ENCODE assay signal across 13 cellular contexts in genomic region chr2:187642498-187642897, GRCh38.
A peak's percentile ranks its signal among the peaks of the same experiment; 100 is the strongest.
DNase-seq lines count a peak whose midpoint lies in the region; TF ChIP-seq lines count a peak whose summit lies in the region.
"Had no signal": no experiment of that assay in that cellular context is flagged by ENCODE, and none has a peak within 500 bp of the region (broad histone marks: within the 10 kb centered on the region; RNA-seq: fewer than 3 reads in every experiment).

No MANE protein-coding gene starts in this region.

- no peaks in the 10 kb centered on the region for H3K27me3 ChIP-seq in adipocyte (replicated peaks; ENCODE audit: control insufficient read depth, insufficient read depth, low read length)
- H3K27me3 ChIP-seq in osteoblast (ENCODE audit: insufficient read depth, low read length): no peaks in the 10 kb centered on the region
- H3K27me3 ChIP-seq: BLaER1 treated with 17β-estradiol and CSF1 and Interleukin-3, amounts not matched to agents 10 nM and 100 nM had no signal

- no peak overlapping the region for H3K4me3 ChIP-seq in LNCaP clone FGC (ENCODE audit: low read depth, low read length)
- no peak overlapping the region for H3K4me3 ChIP-seq in adipocyte (ENCODE audit: low read length)
- H3K4me3 ChIP-seq in osteoblast (ENCODE audit: insufficient read depth, low read length): no peak overlapping the region
- H3K4me3 ChIP-seq: BLaER1 treated with 17β-estradiol and CSF1 and Interleukin-3, amounts not matched to agents 10 nM and 100 nM; GM23338 had no signal

- H3K9me3 ChIP-seq in adipocyte (ENCODE audit: control insufficient read depth, low read length) (peaks cover 8% of the 10 kb centered on the region), osteoblast (ENCODE audit: low read depth, low read length) (no peaks in the 10 kb centered on the region)

- no peak overlapping the region for H3K9ac ChIP-seq in adipocyte (ENCODE audit: low read length)
- H3K9ac ChIP-seq: BLaER1 treated with 17β-estradiol and CSF1 and Interleukin-3, amounts not matched to agents 10 nM and 100 nM had no signal

- no peaks in the 10 kb centered on the region for H3K36me3 Mint-ChIP-seq in HFFc6 (ENCODE audit: low read depth)
- H3K36me3 Mint-ChIP-seq: CD8-positive, alpha-beta T cell had no signal

- no peak overlapping the region for H3K27ac ChIP-seq in osteoblast (ENCODE audit: low read depth, low read length)
- H3K27ac ChIP-seq: BLaER1 treated with 17β-estradiol and CSF1 and Interleukin-3, amounts not matched to agents 10 nM and 100 nM had no signal

- peaks cover 54% of the 10 kb centered on the region for H3K4me1 Mint-ChIP-seq in HFFc6 (ENCODE audit: low read depth)
- H3K4me1 Mint-ChIP-seq: B cell, GM23338 had no signal

- no peak overlapping the region for H3K27ac Mint-ChIP-seq in HFFc6
- H3K27ac Mint-ChIP-seq: B cell; CD8-positive, alpha-beta T cell; GM23338 had no signal

- H2AFZ ChIP-seq in osteoblast (ENCODE audit: low read length): no peak overlapping the region
- H2AFZ ChIP-seq: GM23338 had no signal

- H3K27me3 Mint-ChIP-seq in HFFc6 (ENCODE audit: insufficient read depth): no peaks in the 10 kb centered on the region
- H3K27me3 Mint-ChIP-seq: B cell had no signal

- no peaks in the 10 kb centered on the region for H3K9me3 Mint-ChIP-seq in HFFc6
- H3K9me3 Mint-ChIP-seq: CD8-positive, alpha-beta T cell had no signal

- no peak overlapping the region for H3K4me3 Mint-ChIP-seq in HFFc6
- H3K4me3 Mint-ChIP-seq: B cell; CD8-positive, alpha-beta T cell; GM23338 had no signal

- H3K4me1 ChIP-seq in adipocyte (ENCODE audit: control insufficient read depth, insufficient read depth, low read length): no peaks in the 10 kb centered on the region
- no peaks in the 10 kb centered on the region for H3K4me1 ChIP-seq in osteoblast (ENCODE audit: insufficient read depth, low read length)
- H3K4me1 ChIP-seq: BLaER1 treated with 17β-estradiol and CSF1 and Interleukin-3, amounts not matched to agents 10 nM and 100 nM had no signal

- no peaks in the 10 kb centered on the region for H3K36me3 ChIP-seq in adipocyte (ENCODE audit: control insufficient read depth, insufficient read depth, low read length, severe bottlenecking)
- no peaks in the 10 kb centered on the region for H3K36me3 ChIP-seq in osteoblast (ENCODE audit: insufficient read depth, low read length)
- H3K36me3 ChIP-seq: BLaER1 treated with 17β-estradiol and CSF1 and Interleukin-3, amounts not matched to agents 10 nM and 100 nM had no signal

- DNase-seq in HFFc6 (peak; percentile 35), LNCaP clone FGC (ENCODE audit: low read depth) (peak; percentile 48), adipocyte (ENCODE audit: low read depth) (peak; percentile 17), osteoblast (ENCODE audit: insufficient read length, low spot score, missing footprints) (no peak), NAMALWA (ENCODE audit: low spot score) (no peak)
- DNase-seq in activated CD8-positive, alpha-beta memory T cell treated with anti-CD3 and anti-CD28 coated beads, Interleukin-2, amount 50 U/mL, for 4 hours: no peak
- DNase-seq: Calu3; CD8-positive, alpha-beta T cell; DMS79 treated with DMSO at 0.1 percent for 48 hours; HCEC 1CT had no signal

- H3K4me2 ChIP-seq in osteoblast (ENCODE audit: insufficient read depth, low read length): no peak overlapping the region
- H3K4me2 ChIP-seq: BLaER1 treated with 17β-estradiol and CSF1 and Interleukin-3, amounts not matched to agents 10 nM and 100 nM; GM23338 had no signal

- no peaks in the 10 kb centered on the region for H4K20me1 ChIP-seq in osteoblast (ENCODE audit: insufficient read depth, low read length)
- H4K20me1 ChIP-seq: BLaER1 treated with 17β-estradiol and CSF1 and Interleukin-3, amounts not matched to agents 10 nM and 100 nM had no signal

- no peak for TF ChIP-seq CTCF in HFFc6 (IDR thresholded peaks at IDR 0.05)
- no peak for TF ChIP-seq CTCF in LNCaP clone FGC (IDR thresholded peaks at IDR 0.05; ENCODE audit: control insufficient read depth, extremely low read depth, insufficient read depth)
- no peak for TF ChIP-seq CTCF in osteoblast (IDR thresholded peaks at IDR 0.05; ENCODE audit: extremely low read depth, low read depth, low read length)

- no peaks in the 10 kb centered on the region for H3K79me2 ChIP-seq in osteoblast (ENCODE audit: insufficient read depth, low read length)

Comparison
In these comparisons a context has a peak if more than half of its experiments do, and no peak if none do; other contexts are left out.
1. DNase-seq: peak in HFFc6 (single experiment), LNCaP clone FGC (single experiment) and adipocyte (single experiment); none in osteoblast (single experiment), activated CD8-positive, alpha-beta memory T cell treated with anti-CD3 and anti-CD28 coated beads, Interleukin-2, amount 50 U/mL, for 4 hours (single experiment) and NAMALWA (single experiment).